In genomic region chr2:96839875-96840850, GRCh38 we compare ENCODE assay signal across 15 cellular contexts. TPM values are rescaled to one million over a fixed set of nuclear protein-coding genes. Genes with fewer than 3 reads are reported as not detected.
DNase-seq lines count a peak whose midpoint lies in the region; ATAC-seq and TF ChIP-seq lines count a peak whose summit lies in the region.
"Had no signal": no experiment of that assay in that cellular context is flagged by ENCODE, and none has a peak within 500 bp of the region (broad histone marks: within the 10 kb centered on the region; RNA-seq: fewer than 3 reads in every experiment).

No MANE protein-coding gene starts in this region.

- peak overlapping the region; percentile 75 for H3K23ac ChIP-seq in neuronal stem cell (ENCODE audit: low read depth, low read length, poor library complexity)

- DNase-seq in COLO668 (lab: John Stamatoyannopoulos, UW; ENCODE audit: unreplicated experiment) (peak; percentile 55), neuronal stem cell (ENCODE audit: low spot score) (no peak), thyroid gland (no peak)
- DNase-seq: COR-L47, cortex of kidney, MG63, NCI-H2171, PC-9 had no signal

- H3K4me2 ChIP-seq in neuronal stem cell (ENCODE audit: insufficient read depth, low read length, poor library complexity, severe bottlenecking) = no peak overlapping the region
- H3K4me2 ChIP-seq: PC-9 had no signal

- WGBS in neuronal stem cell (ENCODE audit: extremely low coverage in 2 of 2, insufficient read length in 2 of 2, insufficient replicate concordance in 1 of 2), 2 donors = no CpG with 5 or more reads among the region's 37 CpGs
- WGBS in thyroid gland, 2 donors = 91 to 92% methylated on average over 29 to 35 of the region's 37 CpGs

- peaks cover 19% of the 10 kb centered on the region for H3K4me1 Mint-ChIP-seq in dendritic cell treated with granulocyte-macrophage colony-stimulating factor and Interleukin-4, amounts not matched to agents 40 ng/mL and 50 ng/mL, for 4 days (ENCODE audit: low read depth)

- peak overlapping the region; percentile 55 for H3K9ac ChIP-seq in neuronal stem cell (ENCODE audit: low read depth, low read length, poor library complexity)

- intact Hi-C loops in dendritic cell treated with granulocyte-macrophage colony-stimulating factor and Interleukin-4, amounts not matched to agents 40 ng/mL and 50 ng/mL, for 4 days (cut with micrococcal nuclease) = no loop called here
- intact Hi-C loops in thyroid gland (cut with DNase I) = no loop called here

- no peaks in the 10 kb centered on the region for H3K9me3 ChIP-seq in neuronal stem cell (replicated peaks in 1 of 2; ENCODE audit: control insufficient read depth in 2 of 2, insufficient read depth in 1 of 2, low read depth in 1 of 2, low read length in 2 of 2)
- no peaks in the 10 kb centered on the region for H3K9me3 ChIP-seq in thyroid gland
- H3K9me3 ChIP-seq: adrenal gland, MG63, thoracic aorta had no signal

- H3K4ac ChIP-seq in neuronal stem cell (ENCODE audit: low read length) = no peak overlapping the region

- H3K4me1 ChIP-seq in neuronal stem cell (ENCODE audit: control insufficient read depth in 2 of 2, insufficient read depth in 1 of 2, low read depth in 1 of 2, low read length in 2 of 2) (no peaks in the 10 kb centered on the region), thyroid gland (peaks cover 0 to 9% of the 10 kb centered on the region in 2 donors)
- H3K4me1 ChIP-seq: adrenal gland had no signal

- peaks cover 2% of the 10 kb centered on the region for H3K79me1 ChIP-seq in neuronal stem cell (ENCODE audit: low read depth, low read length)

- peaks cover 10 to 49% of the 10 kb centered on the region in 2 donors for H3K36me3 ChIP-seq in neuronal stem cell (replicated peaks in 1 of 2; ENCODE audit: control insufficient read depth in 2 of 2, insufficient read depth in 2 of 2, low read length in 2 of 2)
- H3K36me3 ChIP-seq in thyroid gland = no peaks in the 10 kb centered on the region
- H3K36me3 ChIP-seq: adrenal gland, MG63 had no signal

- H3K14ac ChIP-seq in neuronal stem cell (ENCODE audit: low read length) = peak overlapping the region; percentile 47

- H3K4me3 ChIP-seq in neuronal stem cell (ENCODE audit: low read length in 2 of 2) (peak overlapping the region in 1 of 2 donors; percentile 25), thyroid gland (replicated peaks in 1 of 3) (no peak overlapping the region)
- H3K4me3 ChIP-seq: adrenal gland, MG63, PC-9 had no signal

- H3K4me3 Mint-ChIP-seq in dendritic cell treated with granulocyte-macrophage colony-stimulating factor and Interleukin-4, amounts not matched to agents 40 ng/mL and 50 ng/mL, for 4 days = peak overlapping the region; percentile 33

- H2BK120ac ChIP-seq in neuronal stem cell (ENCODE audit: low read depth, low read length) = no peak overlapping the region

- H3K36me3 Mint-ChIP-seq in dendritic cell treated with granulocyte-macrophage colony-stimulating factor and Interleukin-4, amounts not matched to agents 40 ng/mL and 50 ng/mL, for 4 days (ENCODE audit: low read depth) = peaks cover 13% of the 10 kb centered on the region

- peak overlapping the region; percentile 52 for H3K18ac ChIP-seq in neuronal stem cell (ENCODE audit: low read length)

- no peak overlapping the region for H4K91ac ChIP-seq in neuronal stem cell (ENCODE audit: low read depth, low read length, poor library complexity)

- H3K27me3 ChIP-seq in neuronal stem cell (ENCODE audit: control insufficient read depth in 3 of 3, insufficient read depth in 3 of 3, low read depth in 1 of 3, low read length in 3 of 3) (no peaks in the 10 kb centered on the region), thyroid gland (no peaks in the 10 kb centered on the region)
- H3K27me3 ChIP-seq: adrenal gland, MG63 had no signal

- no peaks in the 10 kb centered on the region for H3K9me3 Mint-ChIP-seq in dendritic cell treated with granulocyte-macrophage colony-stimulating factor and Interleukin-4, amounts not matched to agents 40 ng/mL and 50 ng/mL, for 4 days
- H3K9me3 Mint-ChIP-seq: T-helper 1 cell treated with Interleukin-12 subunit alpha and Interleukin-12 subunit beta and Interleukin-4 antibody, amounts not matched to agents 30 μg/mL and 1 μg/mL, for 36 hours had no signal

- H2BK15ac ChIP-seq in neuronal stem cell (ENCODE audit: low read length) = no peak overlapping the region

- no peak overlapping the region for H3K27ac Mint-ChIP-seq in dendritic cell treated with granulocyte-macrophage colony-stimulating factor and Interleukin-4, amounts not matched to agents 40 ng/mL and 50 ng/mL, for 4 days

- H3K27ac ChIP-seq in neuronal stem cell (replicated peaks; ENCODE audit: low read length) (no peak overlapping the region), thyroid gland (no peak overlapping the region)
- H3K27ac ChIP-seq: adrenal gland, PC-9, thoracic aorta had no signal

- H4K8ac ChIP-seq in neuronal stem cell (ENCODE audit: low read depth, low read length) = no peak overlapping the region

- H2AK5ac ChIP-seq in neuronal stem cell (ENCODE audit: low read depth, low read length) = peak overlapping the region; percentile 44

- peaks cover 4% of the 10 kb centered on the region for H3K27me3 Mint-ChIP-seq in dendritic cell treated with granulocyte-macrophage colony-stimulating factor and Interleukin-4, amounts not matched to agents 40 ng/mL and 50 ng/mL, for 4 days

- H2AFZ ChIP-seq in neuronal stem cell (ENCODE audit: low read length) = no peak overlapping the region
- H2AFZ ChIP-seq: PC-9 had no signal

- H2BK5ac ChIP-seq in neuronal stem cell (ENCODE audit: low read length) = peak overlapping the region; percentile 79

- H2BK12ac ChIP-seq in neuronal stem cell (ENCODE audit: low read length) = no peak overlapping the region

- no peak for TF ChIP-seq POLR2A in thyroid gland (IDR thresholded peaks at IDR 0.05)

- ATAC-seq in HG03135 (IDR thresholded peaks at IDR 0.05; ENCODE audit: unreplicated experiment) (peak; percentile 7), GM18868 (IDR thresholded peaks at IDR 0.05; ENCODE audit: unreplicated experiment) (no peak), GM21825 (IDR thresholded peaks at IDR 0.05; ENCODE audit: unreplicated experiment) (no peak)

- TF ChIP-seq CTCF in thyroid gland (IDR thresholded peaks at IDR 0.05) = no peak

RNA-seq across cellular contexts. Expression of gene ANKRD23, which starts 3.7 kb away (rescaled TPM):
- 2.3 TPM for polyA plus RNA-seq in neuronal stem cell (2013, experiment 1 of 2)
- polyA plus RNA-seq in neuronal stem cell (2013, experiment 2 of 2) = 1.9 TPM
- 1 to 10 TPM; 3.0 to 8.2 (median 3.2) TPM for total RNA-seq in thyroid gland

RNA-seq across cellular contexts. Expression of gene ANKRD39, which starts 17.7 kb away (rescaled TPM):
- polyA plus RNA-seq in neuronal stem cell (2013, experiment 1 of 2) = 10.5 TPM
- polyA plus RNA-seq in neuronal stem cell (2013, experiment 2 of 2) = 9.7 TPM
- 10 to 100 TPM; 11.6 to 25.7 (median 14.1) TPM for total RNA-seq in thyroid gland

RNA-seq across cellular contexts. Expression of gene CNNM3, which starts 24.1 kb away (rescaled TPM):
- polyA plus RNA-seq in neuronal stem cell (2013, experiment 1 of 2) = 13.3 TPM
- polyA plus RNA-seq in neuronal stem cell (2013, experiment 2 of 2) = 13.5 TPM
- total RNA-seq in thyroid gland = 10 to 100 TPM; 18.2 to 22.8 (median 20.4) TPM

RNA-seq across cellular contexts. Expression of gene SEMA4C, which starts 29.7 kb away (rescaled TPM):
- 40.1 TPM for polyA plus RNA-seq in neuronal stem cell (2013, experiment 1 of 2)
- 39.2 TPM for polyA plus RNA-seq in neuronal stem cell (2013, experiment 2 of 2)
- 10 to 100 TPM; 14.5 to 21.7 (median 19.3) TPM for total RNA-seq in thyroid gland
